39 cellular contexts compared by ENCODE assay signal in the genomic region with DNA sequence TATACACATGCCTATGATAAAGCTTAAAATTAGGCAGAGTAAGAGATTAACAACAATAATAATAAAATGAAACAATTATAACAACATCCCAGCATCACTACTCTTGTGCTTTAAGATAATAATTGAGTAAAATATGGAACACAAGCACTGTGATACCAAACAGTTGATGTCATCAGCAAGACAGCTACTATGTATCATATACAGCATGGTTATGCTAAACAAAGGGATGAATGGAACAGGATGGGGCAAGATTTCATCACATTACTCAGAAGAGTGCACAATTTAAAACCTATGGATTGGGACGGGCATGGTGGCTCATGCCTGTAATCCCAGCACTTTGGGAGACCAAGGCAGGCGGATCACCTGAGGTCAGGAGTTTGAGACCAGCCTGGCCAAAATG.
"Had no signal": no experiment of that assay in that cellular context is flagged by ENCODE, and none has a peak within 500 bp of the region (broad histone marks: within the 10 kb centered on the region; RNA-seq: fewer than 3 reads in every experiment).

No MANE protein-coding gene starts in this region.

- ATAC-seq: activated naive CD4-positive, alpha-beta T cell treated with anti-CD3 and anti-CD28 coated beads, Interleukin-2, amount 50 U/mL, for 72 hours; activated naive CD8-positive, alpha-beta T cell treated with anti-CD3 and anti-CD28 coated beads, Interleukin-2, amount 50 U/mL, for 24 hours; activated T-cell treated with anti-CD3 and anti-CD28 coated beads, Interleukin-2, amount 50 U/mL, for 4 hours; activated T-cell treated with anti-CD3 and anti-CD28 coated beads, Interleukin-2, amount 50 U/mL, for 72 hours; activated T-helper 17 cell treated with anti-CD3 and anti-CD28 coated beads, Interleukin-2, amount 50 U/mL, for 72 hours; body of pancreas had no signal

- H3K36me3 ChIP-seq: adrenal gland, ascending aorta, brain microvascular endothelial cell, breast epithelium, cardiac muscle cell had no signal

- H3K27me3 Mint-ChIP-seq: activated naive CD4-positive, alpha-beta T cell treated with anti-CD3 and anti-CD28 coated beads, Interleukin-2, amount 10 ng/mL, durations not matched to agents 7 days and 5 days; activated naive CD4-positive, alpha-beta T cell treated with anti-CD3 and anti-CD28 coated beads, Interleukin-2, amount 50 U/mL, for 24 hours; activated naive CD8-positive, alpha-beta T cell; activated naive CD8-positive, alpha-beta T cell treated with anti-CD3 and anti-CD28 coated beads for 36 hours; activated naive CD8-positive, alpha-beta T cell treated with anti-CD3 and anti-CD28 coated beads, Interleukin-2, amount 10 ng/mL, durations not matched to agents 7 days and 5 days; activated naive CD8-positive, alpha-beta T cell treated with anti-CD3 and anti-CD28 coated beads, Interleukin-2, amount 50 U/mL, for 24 hours; activated T-cell treated with anti-CD3 and anti-CD28 coated beads, Interleukin-2, amount 50 U/mL, for 24 hours; activated T-helper 17 cell treated with anti-CD3 and anti-CD28 coated beads, Interleukin-2, amount 50 U/mL, for 72 hours; brain; central memory CD8-positive, alpha-beta T cell had no signal

- H3K27ac ChIP-seq: adrenal gland, ascending aorta, body of pancreas, brain microvascular endothelial cell, breast epithelium, cardiac muscle cell had no signal

- H3K36me3 Mint-ChIP-seq: activated naive CD4-positive, alpha-beta T cell treated with anti-CD3 and anti-CD28 coated beads, Interleukin-2, amount 10 ng/mL, durations not matched to agents 7 days and 5 days; activated naive CD4-positive, alpha-beta T cell treated with anti-CD3 and anti-CD28 coated beads, Interleukin-2, amount 50 U/mL, for 24 hours; activated naive CD4-positive, alpha-beta T cell treated with anti-CD3 and anti-CD28 coated beads, Interleukin-2, amount 50 U/mL, for 72 hours; activated naive CD8-positive, alpha-beta T cell; activated naive CD8-positive, alpha-beta T cell treated with anti-CD3 and anti-CD28 coated beads for 36 hours; activated naive CD8-positive, alpha-beta T cell treated with anti-CD3 and anti-CD28 coated beads, Interleukin-2, amount 10 ng/mL, durations not matched to agents 7 days and 5 days; brain had no signal

- DNase-seq: activated effector memory CD4-positive, alpha-beta T cell treated with anti-CD3 and anti-CD28 coated beads, Interleukin-2, amount 50 U/mL, for 16 hours; activated effector memory CD4-positive, alpha-beta T cell treated with Interleukin-2 at 50 U/mL for 16 hours; activated gamma-delta T cell; activated gamma-delta T cell treated with Interleukin-2 at 50 U/mL for 16 hours; activated naive CD4-positive, alpha-beta T cell; activated naive CD4-positive, alpha-beta T cell treated with anti-CD3 and anti-CD28 coated beads for 36 hours; activated naive CD4-positive, alpha-beta T cell treated with anti-CD3 and anti-CD28 coated beads, Interleukin-2, amount 10 ng/mL, durations not matched to agents 7 days and 5 days; activated naive CD4-positive, alpha-beta T cell treated with anti-CD3 and anti-CD28 coated beads, Interleukin-2, amount 50 U/mL, for 16 hours; activated naive CD4-positive, alpha-beta T cell treated with Interleukin-2 at 50 U/mL for 16 hours; activated naive CD8-positive, alpha-beta T cell treated with anti-CD3 and anti-CD28 coated beads for 36 hours; activated naive CD8-positive, alpha-beta T cell treated with anti-CD3 and anti-CD28 coated beads, Interleukin-2, amount 10 ng/mL, durations not matched to agents 7 days and 5 days; activated naive CD8-positive, alpha-beta T cell treated with anti-CD3 and anti-CD28 coated beads, Interleukin-2, amount 50 U/mL, for 24 hours; activated T-cell treated with anti-CD3 and anti-CD28 coated beads, Interleukin-2, amount 50 U/mL, for 1 hour; activated T-cell treated with anti-CD3 and anti-CD28 coated beads, Interleukin-2, amount 50 U/mL, for 24 hours; activated T-cell treated with anti-CD3 and anti-CD28 coated beads, Interleukin-2, amount 50 U/mL, for 4 hours; activated T-cell treated with anti-CD3 and anti-CD28 coated beads, Interleukin-2, amount 50 U/mL, for 48 hours; activated T-cell treated with anti-CD3 and anti-CD28 coated beads, Interleukin-2, amount 50 U/mL, for 72 hours; adrenal gland; amniotic stem cell; amygdala; anterior cingulate cortex; aorta; body of pancreas; brain microvascular endothelial cell; caudate nucleus; central memory CD4-positive, alpha-beta T cell; cerebellar nuclear complex had no signal

- H3K4me3 ChIP-seq: adrenal gland, ascending aorta, body of pancreas, breast epithelium, cardiac muscle cell had no signal

- H3K27ac Mint-ChIP-seq: activated naive CD4-positive, alpha-beta T cell treated with anti-CD3 and anti-CD28 coated beads for 36 hours; activated naive CD4-positive, alpha-beta T cell treated with anti-CD3 and anti-CD28 coated beads, Interleukin-2, amount 10 ng/mL, durations not matched to agents 7 days and 5 days; activated naive CD4-positive, alpha-beta T cell treated with anti-CD3 and anti-CD28 coated beads, Interleukin-2, amount 50 U/mL, for 24 hours; activated naive CD8-positive, alpha-beta T cell; activated naive CD8-positive, alpha-beta T cell treated with anti-CD3 and anti-CD28 coated beads for 36 hours; activated naive CD8-positive, alpha-beta T cell treated with anti-CD3 and anti-CD28 coated beads, Interleukin-2, amount 10 ng/mL, durations not matched to agents 7 days and 5 days; activated naive CD8-positive, alpha-beta T cell treated with anti-CD3 and anti-CD28 coated beads, Interleukin-2, amount 50 U/mL, for 24 hours; activated T-cell treated with anti-CD3 and anti-CD28 coated beads, Interleukin-2, amount 50 U/mL, for 24 hours; activated T-cell treated with anti-CD3 and anti-CD28 coated beads, Interleukin-2, amount 50 U/mL, for 72 hours; activated T-helper 1 cell treated with anti-CD3 and anti-CD28 coated beads, Interleukin-12 subunit alpha, Interleukin-12 subunit beta, Interleukin-2, Interleukin-4 antibody, amounts not matched to agents 30 ng/mL and 10 ng/mL and 1 ng/mL, durations not matched to agents 14 hours and 24 hours and 36 hours; activated T-helper 17 cell treated with anti-CD3 and anti-CD28 coated beads, Interleukin-2, amount 50 U/mL, for 72 hours; activated T-helper 2 cell treated with anti-CD3 and anti-CD28 coated beads, Interferon-gamma antibody, Interleukin-2, Interleukin-4, amounts not matched to agents 10 μg/mL and 5 μg/mL and 100 μg/mL, durations not matched to agents 14 hours and 24 hours and 36 hours; brain had no signal

- H3K4me1 ChIP-seq: adrenal gland, ascending aorta, body of pancreas, breast epithelium had no signal

- H3K9me3 ChIP-seq: adrenal gland, ascending aorta, body of pancreas, breast epithelium had no signal

- H3K9me3 Mint-ChIP-seq: activated naive CD8-positive, alpha-beta T cell treated with anti-CD3 and anti-CD28 coated beads, Interleukin-2, amount 10 ng/mL, durations not matched to agents 7 days and 5 days; activated T-helper 1 cell treated with anti-CD3 and anti-CD28 coated beads, Interleukin-12 subunit alpha, Interleukin-12 subunit beta, Interleukin-2, Interleukin-4 antibody, amounts not matched to agents 30 ng/mL and 10 ng/mL and 1 ng/mL, durations not matched to agents 14 hours and 24 hours and 36 hours had no signal

- H3K4me3 Mint-ChIP-seq: activated naive CD4-positive, alpha-beta T cell treated with anti-CD3 and anti-CD28 coated beads for 36 hours; activated naive CD4-positive, alpha-beta T cell treated with anti-CD3 and anti-CD28 coated beads, Interleukin-2, amount 10 ng/mL, durations not matched to agents 7 days and 5 days; activated naive CD4-positive, alpha-beta T cell treated with anti-CD3 and anti-CD28 coated beads, Interleukin-2, amount 50 U/mL, for 24 hours; activated naive CD8-positive, alpha-beta T cell; activated naive CD8-positive, alpha-beta T cell treated with anti-CD3 and anti-CD28 coated beads for 36 hours; activated naive CD8-positive, alpha-beta T cell treated with anti-CD3 and anti-CD28 coated beads, Interleukin-2, amount 10 ng/mL, durations not matched to agents 7 days and 5 days; activated naive CD8-positive, alpha-beta T cell treated with anti-CD3 and anti-CD28 coated beads, Interleukin-2, amount 50 U/mL, for 24 hours; activated T-cell treated with anti-CD3 and anti-CD28 coated beads, Interleukin-2, amount 50 U/mL, for 24 hours; activated T-cell treated with anti-CD3 and anti-CD28 coated beads, Interleukin-2, amount 50 U/mL, for 4 hours; activated T-cell treated with anti-CD3 and anti-CD28 coated beads, Interleukin-2, amount 50 U/mL, for 72 hours; activated T-helper 1 cell treated with anti-CD3 and anti-CD28 coated beads, Interleukin-12 subunit alpha, Interleukin-12 subunit beta, Interleukin-2, Interleukin-4 antibody, amounts not matched to agents 30 ng/mL and 10 ng/mL and 1 ng/mL, durations not matched to agents 14 hours and 24 hours and 36 hours; activated T-helper 17 cell treated with anti-CD3 and anti-CD28 coated beads, Interleukin-2, amount 50 U/mL, for 72 hours; brain; central memory CD8-positive, alpha-beta T cell had no signal

- FAIRE-seq: astrocyte had no signal

- H3K27me3 ChIP-seq: adrenal gland, ascending aorta, body of pancreas, brain microvascular endothelial cell, breast epithelium, cardiac muscle cell had no signal

- H3K4me1 Mint-ChIP-seq: activated naive CD4-positive, alpha-beta T cell treated with anti-CD3 and anti-CD28 coated beads, Interleukin-2, amount 10 ng/mL, durations not matched to agents 7 days and 5 days; activated naive CD4-positive, alpha-beta T cell treated with anti-CD3 and anti-CD28 coated beads, Interleukin-2, amount 50 U/mL, for 24 hours; activated naive CD8-positive, alpha-beta T cell treated with anti-CD3 and anti-CD28 coated beads for 36 hours; activated naive CD8-positive, alpha-beta T cell treated with anti-CD3 and anti-CD28 coated beads, Interleukin-2, amount 10 ng/mL, durations not matched to agents 7 days and 5 days; activated naive CD8-positive, alpha-beta T cell treated with anti-CD3 and anti-CD28 coated beads, Interleukin-2, amount 50 U/mL, for 24 hours; activated T-helper 17 cell treated with anti-CD3 and anti-CD28 coated beads, Interleukin-2, amount 50 U/mL, for 72 hours; central memory CD8-positive, alpha-beta T cell had no signal
